Comparison of ENCODE assay signal across 1 cellular context in genomic region chr6:27672113-27672799, GRCh38.
TF ChIP-seq lines count a peak whose summit lies in the region.

No MANE protein-coding gene starts in this region.

TF ChIP-seq in HepG2, 621 proteins besides CTCF, POLR2A, EP300 and RAD21 (continued from another document and continues in another):
- TF ChIP-seq ZNF550 (CRISPR knock-in tag; IDR thresholded peaks at IDR 0.05; ENCODE audit: borderline replicate concordance) (no peak), KLF9 (CRISPR knock-in tag; IDR thresholded peaks at IDR 0.05; ENCODE audit: low read depth) (peak; percentile 39; the same call in 1 of the 2 replicates), ZNF687 (CRISPR knock-in tag; IDR thresholded peaks at IDR 0.05) (peak; percentile 69), GZF1 (CRISPR knock-in tag; IDR thresholded peaks at IDR 0.05) (0 out of 2 replicates have a peak, but pooled peaks have one; percentile 67), ZNF121 (CRISPR knock-in tag; IDR thresholded peaks at IDR 0.05) (0 out of 2 replicates have a peak, but pooled peaks have one; percentile 3), RFXAP (CRISPR knock-in tag; IDR thresholded peaks at IDR 0.05; ENCODE audit: borderline replicate concordance) (peak; percentile 76; the same call in 1 of the 2 replicates), NFYB (CRISPR knock-in tag; IDR thresholded peaks at IDR 0.05) (0 out of 2 replicates have a peak, but pooled peaks have one; percentile 21), HNF1B (CRISPR knock-in tag; IDR thresholded peaks at IDR 0.05) (peak; percentile 66; the same call in 1 of the 2 replicates), SPEN (CRISPR knock-in tag; IDR thresholded peaks at IDR 0.05; ENCODE audit: low read depth) (peak; percentile 50; the same call in 1 of the 2 replicates), CBX1 (IDR thresholded peaks at IDR 0.05; ENCODE audit: low read depth) (peak; percentile 68), PREB (CRISPR knock-in tag; IDR thresholded peaks at IDR 0.05) (0 out of 2 replicates have a peak, but pooled peaks have one; percentile 49), ZBTB8A (CRISPR knock-in tag; IDR thresholded peaks at IDR 0.05; ENCODE audit: borderline replicate concordance, low read depth) (peak; percentile 6; the same call in 1 of the 2 replicates), FOXM1 (CRISPR knock-in tag; IDR thresholded peaks at IDR 0.05) (no peak), EHMT2 (IDR thresholded peaks at IDR 0.05; ENCODE audit: borderline replicate concordance, low read depth, low read length) (no peak), ZNF3 (CRISPR knock-in tag; IDR thresholded peaks at IDR 0.05) (no peak), ZNF138 (CRISPR knock-in tag; IDR thresholded peaks at IDR 0.05; ENCODE audit: low read depth) (no peak), ZNF839 (CRISPR knock-in tag; IDR thresholded peaks at IDR 0.05; ENCODE audit: borderline replicate concordance) (peak; percentile 69; the same call in 1 of the 2 replicates), ZSCAN25 (CRISPR knock-in tag; IDR thresholded peaks at IDR 0.05) (peak; percentile 36; the same call in 1 of the 2 replicates), PHF21A (CRISPR knock-in tag; IDR thresholded peaks at IDR 0.05) (peak; percentile 90; the same call in 1 of the 2 replicates), KDM1A (CRISPR knock-in tag; IDR thresholded peaks at IDR 0.05) (no peak; the same call in 1 of the 2 replicates), TEAD3 (CRISPR knock-in tag; optimal IDR thresholded peaks at IDR 0.05; ENCODE audit: borderline replicate concordance) (peak; percentile 1), YY1 (IDR thresholded peaks at IDR 0.05; ENCODE audit: insufficient read depth, insufficient replicate concordance, low read depth, low read length) (peak; percentile 89), NR2F6 (IDR thresholded peaks at IDR 0.05) (no peak), NR2F6 (CRISPR knock-in tag; IDR thresholded peaks at IDR 0.05) (0 out of 2 replicates have a peak, but pooled peaks have one; percentile 47), KLF15 (CRISPR knock-in tag; IDR thresholded peaks at IDR 0.05; ENCODE audit: borderline replicate concordance) (no peak), ATF7-NPFF (CRISPR knock-in tag; IDR thresholded peaks at IDR 0.05; ENCODE audit: low read depth) (peak; percentile 74), ATRX (CRISPR knock-in tag; IDR thresholded peaks at IDR 0.05; ENCODE audit: borderline replicate concordance) (no peak), TARDBP (CRISPR knock-in tag; IDR thresholded peaks at IDR 0.05) (peak; percentile 68), HIC2 (CRISPR knock-in tag; IDR thresholded peaks at IDR 0.05; ENCODE audit: low read depth) (no peak), ZNF234 (CRISPR knock-in tag; conservative IDR thresholded peaks at IDR 0.05) (peak; percentile 61), MLXIP (CRISPR knock-in tag; IDR thresholded peaks at IDR 0.05; ENCODE audit: borderline replicate concordance) (no peak), ZNF512 (CRISPR knock-in tag; IDR thresholded peaks at IDR 0.05) (0 out of 2 replicates have a peak, but pooled peaks have one; percentile 33), LBX2 (CRISPR knock-in tag; IDR thresholded peaks at IDR 0.05; ENCODE audit: borderline replicate concordance) (no peak), GABPA (IDR thresholded peaks at IDR 0.05; ENCODE audit: low read depth, low read length) (no peak), GABPA (CRISPR knock-in tag; IDR thresholded peaks at IDR 0.05; ENCODE audit: low read depth) (peak; percentile 62), ZBTB34 (CRISPR knock-in tag; IDR thresholded peaks at IDR 0.05) (0 out of 2 replicates have a peak, but pooled peaks have one; percentile 32), SOX6 (IDR thresholded peaks at IDR 0.05) (no peak), SOX6 (CRISPR knock-in tag; IDR thresholded peaks at IDR 0.05) (peak; percentile 73), ZNF263 (CRISPR knock-in tag; IDR thresholded peaks at IDR 0.05) (peak; percentile 34; the same call in 1 of the 2 replicates), SNRNP70 (IDR thresholded peaks at IDR 0.05; ENCODE audit: low read depth, low read length) (no peak), TFE3 (CRISPR knock-in tag; IDR thresholded peaks at IDR 0.05) (0 out of 2 replicates have a peak, but pooled peaks have one; percentile 14), IRF9 (CRISPR knock-in tag; IDR thresholded peaks at IDR 0.05; ENCODE audit: borderline replicate concordance) (no peak), ZMYM4 (CRISPR knock-in tag; IDR thresholded peaks at IDR 0.05) (peak; percentile 83), TBP (CRISPR knock-in tag; IDR thresholded peaks at IDR 0.05) (no peak; the same call in 1 of the 2 replicates), ZNF343 (CRISPR knock-in tag; IDR thresholded peaks at IDR 0.05) (peak; percentile 85; the same call in 1 of the 2 replicates), ZNF530 (CRISPR knock-in tag; IDR thresholded peaks at IDR 0.05; ENCODE audit: low read depth) (no peak), MYC (CRISPR knock-in tag; IDR thresholded peaks at IDR 0.05; ENCODE audit: borderline replicate concordance) (0 out of 2 replicates have a peak, but pooled peaks have one; percentile 7)
